Comparison of ENCODE assay signal across 25 cellular contexts in the genomic region with DNA sequence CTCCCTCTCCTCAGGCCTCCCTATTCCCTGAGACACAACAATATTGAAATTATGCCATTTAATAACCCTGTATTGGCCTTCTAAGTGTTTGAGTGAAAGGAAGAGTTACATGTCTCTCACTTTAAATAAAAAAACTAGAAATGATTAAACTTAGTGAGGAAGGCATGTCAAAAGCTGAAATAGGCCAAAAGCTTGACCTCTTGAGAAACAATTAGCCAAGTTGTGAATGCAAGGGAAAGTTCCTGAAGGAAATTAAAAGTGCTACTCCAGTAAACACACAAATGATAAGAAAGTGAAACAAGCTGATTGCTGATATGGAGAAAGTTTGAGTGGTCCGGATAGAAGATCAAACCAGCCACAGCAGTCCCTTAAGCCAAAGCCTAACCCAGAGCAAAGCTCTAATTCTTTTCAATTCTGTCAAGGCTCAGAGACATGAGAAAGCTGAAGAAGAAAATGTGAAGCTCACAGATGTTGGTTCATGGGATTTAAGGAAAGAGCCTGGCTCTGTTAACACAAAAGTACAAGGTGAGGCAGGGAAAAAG.
"Had no signal": no experiment of that assay in that cellular context is flagged by ENCODE, and none has a peak within 500 bp of the region (broad histone marks: within the 10 kb centered on the region; RNA-seq: fewer than 3 reads in every experiment).

No MANE protein-coding gene starts in this region.

- ATAC-seq: activated CD8-positive, alpha-beta T cell treated with anti-CD3 and anti-CD28 coated beads, Interleukin-2, amount 10 ng/mL, durations not matched to agents 7 days and 5 days; activated naive CD8-positive, alpha-beta T cell treated with anti-CD3 and anti-CD28 coated beads, Interleukin-2, amount 50 U/mL, for 24 hours; body of pancreas; left lobe of liver; pancreas; psoas muscle; right cardiac atrium; SK-N-SH treated with all-trans-retinoic acid at 6 μM for 48 hours; stimulated activated naive B cell treated with anti-CD40 and anti-IgM and Interleukin-4, amounts not matched to agents 10 μg/mL and 1 μg/mL and 100 μg/mL, for 72 hours; T-cell had no signal

- H3K4me3 Mint-ChIP-seq: activated CD8-positive, alpha-beta T cell treated with anti-CD3 and anti-CD28 coated beads, Interleukin-2, amount 10 ng/mL, durations not matched to agents 7 days and 5 days; activated naive CD8-positive, alpha-beta T cell treated with anti-CD3 and anti-CD28 coated beads, Interleukin-2, amount 50 U/mL, for 24 hours; dendritic cell treated with granulocyte-macrophage colony-stimulating factor and Interleukin-4, amounts not matched to agents 40 ng/mL and 50 ng/mL, for 4 days; nephron progenitor cell; stimulated activated naive B cell treated with anti-CD40 and anti-IgM and Interleukin-4, amounts not matched to agents 10 μg/mL and 1 μg/mL and 100 μg/mL, for 72 hours had no signal

- H3K27me3 ChIP-seq: body of pancreas, cardiac muscle cell, pancreas, upper lobe of left lung had no signal

- H3K9me3 Mint-ChIP-seq: activated naive CD8-positive, alpha-beta T cell treated with anti-CD3 and anti-CD28 coated beads, Interleukin-2, amount 50 U/mL, for 24 hours; activated T-helper 2 cell treated with anti-CD3 and anti-CD28 coated beads, Interferon-gamma antibody, Interleukin-2, Interleukin-4, amounts not matched to agents 10 μg/mL and 5 μg/mL and 100 μg/mL, durations not matched to agents 14 hours and 24 hours and 36 hours; dendritic cell treated with granulocyte-macrophage colony-stimulating factor and Interleukin-4, amounts not matched to agents 40 ng/mL and 50 ng/mL, for 4 days; stimulated activated naive B cell treated with anti-CD40 and anti-IgM and Interleukin-4, amounts not matched to agents 10 μg/mL and 1 μg/mL and 100 μg/mL, for 72 hours; T-cell had no signal

- H3K4me3 ChIP-seq: body of pancreas, cardiac muscle cell, pancreas, psoas muscle, thoracic aorta, upper lobe of left lung had no signal

- DNase-seq: activated CD4-positive, alpha-beta T cell treated with anti-CD3 and anti-CD28 coated beads for 1 hour; activated CD4-positive, alpha-beta T cell treated with anti-CD3 and anti-CD28 coated beads, Interleukin-2, amount 50 U/mL, for 1 hour; activated CD8-positive, alpha-beta T cell treated with anti-CD3 and anti-CD28 coated beads, Interleukin-2, amount 10 ng/mL, durations not matched to agents 7 days and 5 days; activated naive CD4-positive, alpha-beta T cell; activated naive CD8-positive, alpha-beta T cell treated with anti-CD3 and anti-CD28 coated beads, Interleukin-2, amount 50 U/mL, for 24 hours; activated T-cell treated with anti-CD3 and anti-CD28 coated beads, Interleukin-2, amount 50 U/mL, for 1 hour; anterior cingulate cortex; body of pancreas; effector CD4-positive, alpha-beta T cell; foreskin fibroblast; midbrain; nephron progenitor cell; pancreas; psoas muscle; right cardiac atrium; stimulated activated CD4-positive, alpha-beta T cell treated with anti-CD3 and anti-CD28 coated beads, Interleukin-2, amount 100 ng/mL, for 24 hours; stimulated activated naive B cell treated with anti-CD40 and anti-IgM and Interleukin-4, amounts not matched to agents 10 μg/mL and 1 μg/mL and 100 μg/mL, for 72 hours; T-cell had no signal

- H3K27ac ChIP-seq: body of pancreas, cardiac muscle cell, pancreas, psoas muscle, thoracic aorta had no signal

- H3K9me3 ChIP-seq: body of pancreas, pancreas, psoas muscle, thoracic aorta, upper lobe of left lung had no signal

- H3K36me3 ChIP-seq: cardiac muscle cell, pancreas, thoracic aorta, upper lobe of left lung had no signal

- H3K36me3 Mint-ChIP-seq: stimulated activated naive B cell treated with anti-CD40 and anti-IgM and Interleukin-4, amounts not matched to agents 10 μg/mL and 1 μg/mL and 100 μg/mL, for 72 hours; T-cell had no signal

- H3K4me1 ChIP-seq: pancreas, psoas muscle had no signal

- H3K27ac Mint-ChIP-seq: activated naive CD8-positive, alpha-beta T cell treated with anti-CD3 and anti-CD28 coated beads, Interleukin-2, amount 50 U/mL, for 24 hours; activated T-helper 2 cell treated with anti-CD3 and anti-CD28 coated beads, Interferon-gamma antibody, Interleukin-2, Interleukin-4, amounts not matched to agents 10 μg/mL and 5 μg/mL and 100 μg/mL, durations not matched to agents 14 hours and 24 hours and 36 hours; dendritic cell treated with granulocyte-macrophage colony-stimulating factor and Interleukin-4, amounts not matched to agents 40 ng/mL and 50 ng/mL, for 4 days; nephron progenitor cell had no signal

- H3K27me3 Mint-ChIP-seq: activated naive CD8-positive, alpha-beta T cell treated with anti-CD3 and anti-CD28 coated beads, Interleukin-2, amount 50 U/mL, for 24 hours; T-cell had no signal
